In genomic region chr9:108780949-108781734, GRCh38 we compare ENCODE assay signal across 2 cellular contexts.
TF ChIP-seq lines count a peak whose summit lies in the region.

No MANE protein-coding gene starts in this region.

TF ChIP-seq in WTC11, 78 proteins besides CTCF, POLR2A, EP300 and RAD21 (continued from another document):
- TF ChIP-seq STAT6 (CRISPR knock-in tag; conservative IDR thresholded peaks at IDR 0.05; ENCODE audit: low read depth) (no peak), CBFB (CRISPR knock-in tag; IDR thresholded peaks at IDR 0.05; ENCODE audit: low read depth) (no peak), TEAD4 (CRISPR knock-in tag; IDR thresholded peaks at IDR 0.05) (no peak), ZNF121 (CRISPR knock-in tag; IDR thresholded peaks at IDR 0.05) (no peak), MLX (CRISPR knock-in tag; IDR thresholded peaks at IDR 0.05) (no peak), FOXP4 (CRISPR knock-in tag; IDR thresholded peaks at IDR 0.05) (no peak), HMGA2 (CRISPR knock-in tag; IDR thresholded peaks at IDR 0.05) (no peak)

TF ChIP-seq in SK-N-SH treated with all-trans-retinoic acid at 6 μM for 48 hours, 23 proteins besides CTCF, POLR2A, EP300 and RAD21 (continued from another document):
- no peak for TF ChIP-seq TSHZ2 (CRISPR knock-in tag; IDR thresholded peaks at IDR 0.05)
- TF ChIP-seq CSRNP3 (CRISPR knock-in tag; IDR thresholded peaks at IDR 0.05) = no peak
- TF ChIP-seq SNAI2 (CRISPR knock-in tag; IDR thresholded peaks at IDR 0.05) = no peak
